10 cellular contexts compared by ENCODE assay signal in genomic region chr1:22712502-22713271, GRCh38. TPM values are rescaled to one million over a fixed set of nuclear protein-coding genes. Genes with fewer than 3 reads are reported as not detected.
DNase-seq lines count a peak whose midpoint lies in the region; ATAC-seq and TF ChIP-seq lines count a peak whose summit lies in the region.
"Had no signal": no experiment of that assay in that cellular context is flagged by ENCODE, and none has a peak within 500 bp of the region (broad histone marks: within the 10 kb centered on the region; RNA-seq: fewer than 3 reads in every experiment).

No MANE protein-coding gene starts in this region.

- H3K36me3 ChIP-seq in smooth muscle cell (ENCODE audit: low read depth) (no peaks in the 10 kb centered on the region), GM23248 (ENCODE audit: low read depth) (no peaks in the 10 kb centered on the region)

- H3K4me2 ChIP-seq in smooth muscle cell: no peak overlapping the region
- no peak overlapping the region for H3K4me2 ChIP-seq in GM23248 (ENCODE audit: unreplicated experiment)

- H2AFZ ChIP-seq in smooth muscle cell (ENCODE audit: low read depth) (no peak overlapping the region), GM23248 (no peak overlapping the region)

- H3K4me3 ChIP-seq in smooth muscle cell: peak overlapping the region; percentile 46
- no peak overlapping the region for H3K4me3 ChIP-seq in GM23248

- WGBS in smooth muscle cell (ENCODE audit: low lambda C conversion rate): 87% methylated on average over 19 of the region's 19 CpGs
- WGBS in GM23248 (ENCODE audit: low coverage in 1 of 2, low lambda C conversion rate in 2 of 2, missing lambda C conversion rate in 2 of 2), 2 experiments: 93 to 94% methylated on average over 18 to 19 of the region's 19 CpGs

- no peak overlapping the region for H3K27ac ChIP-seq in smooth muscle cell (ENCODE audit: low read depth)
- H3K27ac ChIP-seq in GM23248: no peak overlapping the region
- H3K27ac ChIP-seq: 22Rv1 had no signal

- in situ Hi-C loops in GM23248 (cut with MboI): no loop called here

- DNase-seq in DMS 273 (lab: John Stamatoyannopoulos, UW; ENCODE audit: unreplicated experiment) (peak; percentile 28), DMS 273 treated with DMSO at 0.1 percent for 48 hours (lab: John Stamatoyannopoulos, UW) (no peak), NCI-H69 (lab: John Stamatoyannopoulos, UW) (peak; percentile 4), dermis blood vessel endothelial cell (peak; percentile 43), smooth muscle cell (lab: John Stamatoyannopoulos, UW; ENCODE audit: unreplicated experiment) (no peak), foreskin melanocyte (no peak), GM23248 (no peak)

- H3K27me3 ChIP-seq in smooth muscle cell (ENCODE audit: low read depth) (peaks cover 58% of the 10 kb centered on the region), GM23248 (replicated peaks; ENCODE audit: insufficient read depth) (no peaks in the 10 kb centered on the region; the same call in 1 of the 2 replicates)

- H3F3A ChIP-seq in smooth muscle cell (ENCODE audit: low read depth) (no peaks in the 10 kb centered on the region), GM23248 (ENCODE audit: insufficient read depth) (no peaks in the 10 kb centered on the region)

- H3K9me3 ChIP-seq in smooth muscle cell (replicated peaks; ENCODE audit: low read depth) (no peaks in the 10 kb centered on the region), GM23248 (ENCODE audit: low read depth) (no peaks in the 10 kb centered on the region)

- no peaks in the 10 kb centered on the region for H3K9me2 ChIP-seq in GM23248 (ENCODE audit: insufficient read depth)

- H3K9ac ChIP-seq in smooth muscle cell (ENCODE audit: low read depth) (no peak overlapping the region), GM23248 (no peak overlapping the region)

- H3K4me1 ChIP-seq in smooth muscle cell (ENCODE audit: low read depth) (peaks cover 8% of the 10 kb centered on the region), GM23248 (ENCODE audit: insufficient read depth) (no peaks in the 10 kb centered on the region)

- ATAC-seq in GM19455 (IDR thresholded peaks at IDR 0.05; ENCODE audit: unreplicated experiment): no peak

- no peaks in the 10 kb centered on the region for H3K79me2 ChIP-seq in smooth muscle cell (ENCODE audit: low read depth)
- no peaks in the 10 kb centered on the region for H3K79me2 ChIP-seq in GM23248 (ENCODE audit: insufficient read depth)

- H4K20me1 ChIP-seq in smooth muscle cell (ENCODE audit: low read depth): no peaks in the 10 kb centered on the region
- H4K20me1 ChIP-seq in GM23248 (ENCODE audit: insufficient read depth): no peaks in the 10 kb centered on the region

- TF ChIP-seq CTCF in smooth muscle cell (IDR thresholded peaks at IDR 0.05; ENCODE audit: borderline replicate concordance, insufficient read depth, poor library complexity, severe bottlenecking): no peak

RNA-seq across cellular contexts. Expression of gene EPHB2, which starts 2.0 kb away (rescaled TPM):
- total RNA-seq in dermis blood vessel endothelial cell: 35.1 and 42.3 TPM in 2 replicates
- total RNA-seq in smooth muscle cell: 1.8 and 6.7 TPM in 2 replicates
- polyA plus RNA-seq in smooth muscle cell: 1.1 and 2.7 TPM in 2 replicates
- 5.1 and 9.0 TPM in 2 replicates for total RNA-seq in GM23248 (2014; rRNA removed; shearing (Covaris generic))
- 1.0 and 2.0 TPM in 2 replicates for polyA plus RNA-seq in GM23248 (2016; fragmentation: Nextera tagmentation; extraction: Ambion mirVana)

RNA-seq across cellular contexts. Expression of gene C1QB, which starts 59.7 kb away (rescaled TPM):
- total RNA-seq in dermis blood vessel endothelial cell (not detected in 2 replicates), smooth muscle cell (not detected in 2 replicates)
- polyA plus RNA-seq in smooth muscle cell (not detected in 2 replicates), GM23248 (2016; fragmentation: Nextera tagmentation; extraction: Ambion mirVana) (not detected in 2 replicates)
- total RNA-seq in GM23248 (2014; rRNA removed; shearing (Covaris generic)): not detected in 2 replicates
- total RNA-seq: M059J had no signal

Comparison
In these comparisons a context has a peak if more than half of its experiments do, and no peak if none do; other contexts are left out.
1. DNase-seq: peak in DMS 273 (single experiment), NCI-H69 (single experiment) and dermis blood vessel endothelial cell (single experiment); none in DMS 273 treated with DMSO at 0.1 percent for 48 hours (single experiment), smooth muscle cell (single experiment), foreskin melanocyte (single experiment) and GM23248 (single experiment).